Comparison of ENCODE assay signal across 8 cellular contexts in genomic region chr6:97669191-97669651, GRCh38.
DNase-seq lines count a peak whose midpoint lies in the region; ATAC-seq lines count a peak whose summit lies in the region.

No MANE protein-coding gene starts in this region.

- ATAC-seq in HG02763 (IDR thresholded peaks at IDR 0.05; ENCODE audit: unreplicated experiment) = peak; percentile 100
- ATAC-seq in Right ventricle myocardium superior (ENCODE audit: poor library complexity) = peak; percentile 90

- DNase-seq in activated T-cell treated with anti-CD3 and anti-CD28 coated beads, Interleukin-2, amount 50 U/mL, for 48 hours = peak; percentile 22 to 24
- DNase-seq in activated T-cell treated with anti-CD3 and anti-CD28 coated beads for 4 hours (no peak), NCI-H748 (lab: John Stamatoyannopoulos, UW; ENCODE audit: unreplicated experiment) (peak; percentile 73), Right ventricle myocardium superior (peak; percentile 41), skeletal muscle cell (ENCODE audit: low read depth) (no peak), NCI-H1092 treated with DMSO at 0.1 percent for 48 hours (lab: John Stamatoyannopoulos, UW) (no peak), NOMO-1 treated with DMSO at 0.1 percent for 48 hours (lab: John Stamatoyannopoulos, UW; ENCODE audit: unreplicated experiment) (no peak)

- peak overlapping the region; percentile 37 for H3K4me3 ChIP-seq in skeletal muscle cell (ENCODE audit: low read depth, low read length)

- intact Hi-C loops in Right ventricle myocardium superior (cut with DNase I) = no loop called here

Comparison
In these comparisons a context has a peak if more than half of its experiments do, and no peak if none do; other contexts are left out.
1. DNase-seq: peak in activated T-cell treated with anti-CD3 and anti-CD28 coated beads, Interleukin-2, amount 50 U/mL, for 48 hours (2 of 2), NCI-H748 (single experiment) and Right ventricle myocardium superior (single experiment); none in activated T-cell treated with anti-CD3 and anti-CD28 coated beads for 4 hours (single experiment), skeletal muscle cell (single experiment), NCI-H1092 treated with DMSO at 0.1 percent for 48 hours (single experiment) and NOMO-1 treated with DMSO at 0.1 percent for 48 hours (single experiment).